Comparison of ENCODE assay signal across 20 cellular contexts in genomic region chr9:95947118-95947517, GRCh38.
DNase-seq lines count a peak whose midpoint lies in the region; ATAC-seq, FAIRE-seq and TF ChIP-seq lines count a peak whose summit lies in the region.
"Had no signal": no experiment of that assay in that cellular context is flagged by ENCODE, and none has a peak within 500 bp of the region (broad histone marks: within the 10 kb centered on the region; RNA-seq: fewer than 3 reads in every experiment).

No MANE protein-coding gene starts in this region.

- peaks cover 67% of the 10 kb centered on the region for H3K36me3 ChIP-seq in adipocyte (ENCODE audit: control insufficient read depth, insufficient read depth, low read length, severe bottlenecking)
- peaks cover 0 to 9% (median 6%) of the 10 kb centered on the region in 3 donors for H3K36me3 ChIP-seq in pancreas

- peak overlapping the region; percentile 24 for H3K4me3 ChIP-seq in adipocyte (ENCODE audit: low read length)
- no peak overlapping the region for H3K4me3 ChIP-seq in retinal pigment epithelial cell (ENCODE audit: low read length)
- no peak overlapping the region for H3K4me3 ChIP-seq in pancreas
- H3K4me3 ChIP-seq: A549 had no signal

- peaks cover 16% of the 10 kb centered on the region for H3K9me3 ChIP-seq in adipocyte (ENCODE audit: control insufficient read depth, low read length)
- H3K9me3 ChIP-seq in pancreas, result no peaks in the 10 kb centered on the region

- 98 to 100% methylated on average over 1 of the region's 1 CpG for WGBS in pancreas, 2 donors

- H3K9ac ChIP-seq in adipocyte (ENCODE audit: low read length), result no peak overlapping the region
- H3K9ac ChIP-seq: BLaER1 treated with 17β-estradiol and CSF1 and Interleukin-3, amounts not matched to agents 10 nM and 100 nM had no signal

- intact Hi-C loops in pancreas (cut with DNase I), result no loop called here

- no peak overlapping the region for H3K27ac ChIP-seq in pancreas
- H3K27ac ChIP-seq: A549; BLaER1 treated with 17β-estradiol and CSF1 and Interleukin-3, amounts not matched to agents 10 nM and 100 nM; RWPE1 had no signal

- H3K27me3 ChIP-seq in adipocyte (replicated peaks; ENCODE audit: control insufficient read depth, insufficient read depth, low read length), result no peaks in the 10 kb centered on the region
- H3K27me3 ChIP-seq in pancreas, result no peaks in the 10 kb centered on the region
- H3K27me3 ChIP-seq: BLaER1 treated with 17β-estradiol and CSF1 and Interleukin-3, amounts not matched to agents 10 nM and 100 nM had no signal

- FAIRE-seq in pancreas (lab: Jason Lieb, UNC), result no peak

- DNase-seq in HT-29 (ENCODE audit: low spot score) (peak; percentile 68), adipocyte (ENCODE audit: low read depth) (no peak), iris pigment epithelial cell (ENCODE audit: low read depth) (peak; percentile 56), retinal pigment epithelial cell (ENCODE audit: low read depth) (peak; percentile 15), pancreas (no peak), NCI-H1092 treated with DMSO at 0.1 percent for 48 hours (lab: John Stamatoyannopoulos, UW) (no peak)
- DNase-seq: CD8-positive, alpha-beta memory T cell; DMS79; H9; Kasumi-1; NCI-H1105 treated with DMSO at 0.1 percent for 48 hours; NCI-H1694 treated with DMSO at 0.1 percent for 48 hours; NCI-H510A; NCI-H774; OCI-M1 had no signal

- no peaks in the 10 kb centered on the region for H3K4me1 ChIP-seq in adipocyte (ENCODE audit: control insufficient read depth, insufficient read depth, low read length)
- no peaks in the 10 kb centered on the region for H3K4me1 ChIP-seq in pancreas
- H3K4me1 ChIP-seq: A549 had no signal

- ATAC-seq in GM21576 (IDR thresholded peaks at IDR 0.05; ENCODE audit: unreplicated experiment), result no peak
- no peak for ATAC-seq in GM18502 (IDR thresholded peaks at IDR 0.05; ENCODE audit: poor library complexity, unreplicated experiment)
- no peak for ATAC-seq in pancreas
- ATAC-seq: A549 had no signal

- TF ChIP-seq CTCF in retinal pigment epithelial cell (conservative IDR thresholded peaks at IDR 0.05; ENCODE audit: low read depth, low read length) (no peak), pancreas (IDR thresholded peaks at IDR 0.05) (no peak)

Comparison
In these comparisons a context has a peak if more than half of its experiments do, and no peak if none do; other contexts are left out.
1. DNase-seq: peak in HT-29 (single experiment), iris pigment epithelial cell (single experiment) and retinal pigment epithelial cell (single experiment); none in adipocyte (single experiment), pancreas (0 of 6) and NCI-H1092 treated with DMSO at 0.1 percent for 48 hours (single experiment).